Comparison of ENCODE assay signal across 9 cellular contexts in the genomic region with DNA sequence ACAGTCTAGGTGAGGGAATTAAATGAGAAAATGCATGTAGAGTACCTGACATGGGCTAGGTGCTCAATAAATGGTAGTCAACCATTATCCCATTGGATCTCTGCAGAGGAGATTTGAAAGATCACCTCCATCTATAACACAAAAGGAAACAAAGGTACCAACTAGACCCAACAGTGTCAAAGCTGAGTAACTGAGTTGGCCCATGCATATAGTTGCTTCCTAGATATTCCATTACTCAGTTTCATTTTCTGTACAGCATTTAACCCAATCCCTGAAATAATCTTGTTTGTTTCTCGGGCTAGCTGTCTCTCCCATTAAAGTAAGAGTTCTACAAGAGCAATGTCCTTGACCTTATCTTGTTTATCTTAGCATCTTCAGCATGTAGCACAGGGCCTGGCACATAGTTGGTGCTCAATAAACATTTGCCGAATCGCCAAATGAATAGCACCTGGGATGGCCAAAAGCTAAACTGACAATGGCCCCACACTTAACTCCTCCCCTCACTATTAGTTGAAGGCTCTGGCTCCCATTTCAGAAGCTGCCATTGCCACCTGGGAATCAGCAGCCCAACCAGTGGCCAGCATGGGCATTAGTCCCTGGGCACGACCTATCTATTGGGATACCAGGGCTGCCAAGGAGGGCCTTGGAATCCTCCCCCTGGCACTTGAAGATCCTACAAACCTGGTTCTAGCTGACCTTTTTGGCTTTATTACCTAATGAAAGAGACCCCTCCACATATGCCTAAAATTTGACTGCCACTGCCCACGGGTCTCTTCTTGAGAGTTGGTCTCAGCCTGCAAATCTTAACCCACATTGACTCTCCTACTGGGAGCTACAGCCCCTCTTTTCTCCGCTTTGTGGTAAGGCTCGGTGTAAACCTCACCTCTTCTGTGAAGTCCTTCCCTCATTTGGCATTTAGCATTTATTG. TPM values are rescaled to one million over a fixed set of nuclear protein-coding genes. Genes with fewer than 3 reads are reported as not detected.
A peak's percentile ranks its signal among the peaks of the same experiment; 100 is the strongest.
DNase-seq lines count a peak whose midpoint lies in the region; ATAC-seq and TF ChIP-seq lines count a peak whose summit lies in the region.
"Had no signal": no experiment of that assay in that cellular context is flagged by ENCODE, and none has a peak within 500 bp of the region (broad histone marks: within the 10 kb centered on the region; RNA-seq: fewer than 3 reads in every experiment).

No MANE protein-coding gene starts in this region.

- H3K27me3 Mint-ChIP-seq in activated CD4-positive, alpha-beta T cell treated with anti-CD3 and anti-CD28 coated beads, Interleukin-2, amount 10 ng/mL, durations not matched to agents 24 days and 14 days = no peaks in the 10 kb centered on the region

- peak overlapping the region in 1 of 2 experiments; percentile 5 for H3K23ac ChIP-seq in mesenchymal stem cell (ENCODE audit: low read length in 2 of 2)

- no peaks in the 10 kb centered on the region for H3K36me3 ChIP-seq in adrenal gland (replicated peaks in 1 of 2)
- peaks cover 39 to 64% of the 10 kb centered on the region in 2 experiments for H3K36me3 ChIP-seq in mesenchymal stem cell (ENCODE audit: control insufficient read depth in 1 of 2, insufficient read depth in 2 of 2, low read depth in 1 of 2, low read length in 2 of 2)
- no peaks in the 10 kb centered on the region for H3K36me3 ChIP-seq in thoracic aorta

- ATAC-seq in thoracic aorta (ENCODE audit: insufficient number of reproducible peaks, low FRiP score, low read depth) = no peak
- ATAC-seq in GM19023 (IDR thresholded peaks at IDR 0.05; ENCODE audit: unreplicated experiment) = no peak

- peak overlapping the region; percentile 99 for H2BK5ac ChIP-seq in mesenchymal stem cell (ENCODE audit: low read depth, low read length, poor library complexity, severe bottlenecking)

- TF ChIP-seq CTCF in adrenal gland (IDR thresholded peaks at IDR 0.05) (no peak), thoracic aorta (IDR thresholded peaks at IDR 0.05) (no peak)

- H3K4ac ChIP-seq in mesenchymal stem cell (ENCODE audit: low read depth in 1 of 2, low read length in 2 of 2) = peak overlapping the region; percentile 98

- H2AK5ac ChIP-seq in mesenchymal stem cell (ENCODE audit: low read length, severe bottlenecking) = peak overlapping the region; percentile 100

- H3K27ac Mint-ChIP-seq in activated CD4-positive, alpha-beta T cell treated with anti-CD3 and anti-CD28 coated beads, Interleukin-2, amount 10 ng/mL, durations not matched to agents 24 days and 14 days = peak overlapping the region; percentile 84

- H3K4me3 Mint-ChIP-seq in activated CD4-positive, alpha-beta T cell treated with anti-CD3 and anti-CD28 coated beads, Interleukin-2, amount 10 ng/mL, durations not matched to agents 24 days and 14 days = peak overlapping the region; percentile 46

- peak overlapping the region; percentile 90 for H2BK120ac ChIP-seq in mesenchymal stem cell (ENCODE audit: low read depth, low read length)

- H3K18ac ChIP-seq in mesenchymal stem cell (ENCODE audit: low read depth in 1 of 2, low read length in 2 of 2) = peak overlapping the region; percentile 88 to 99

- peak overlapping the region; percentile 94 for H4K8ac ChIP-seq in mesenchymal stem cell (ENCODE audit: low read length)

- H3K9me3 Mint-ChIP-seq in activated CD4-positive, alpha-beta T cell treated with anti-CD3 and anti-CD28 coated beads, Interleukin-2, amount 10 ng/mL, durations not matched to agents 24 days and 14 days = no peaks in the 10 kb centered on the region

- H2BK12ac ChIP-seq in mesenchymal stem cell (ENCODE audit: low read length in 2 of 2) = peak overlapping the region; percentile 90 to 92

- no peak for DNase-seq in activated CD4-positive, alpha-beta T cell treated with anti-CD3 and anti-CD28 coated beads, Interleukin-2, amount 10 ng/mL, durations not matched to agents 24 days and 14 days
- DNase-seq in activated CD4-positive, alpha-beta T cell treated with anti-CD3 and anti-CD28 coated beads for 1 hour = no peak
- DNase-seq in adrenal gland (no peak), mesenchymal stem cell (no peak), thoracic aorta (ENCODE audit: low spot score) (no peak), hypothalamus (lab: John Stamatoyannopoulos, UW) (no peak)
- DNase-seq in activated CD4-positive, CD25-positive, alpha-beta regulatory T cell treated with anti-CD3 and anti-CD28 coated beads, Interleukin-2, amount 50 U/mL, for 72 hours = no peak
- DNase-seq: retina had no signal

- peaks cover 63% of the 10 kb centered on the region for H3K4me1 Mint-ChIP-seq in activated CD4-positive, alpha-beta T cell treated with anti-CD3 and anti-CD28 coated beads, Interleukin-2, amount 10 ng/mL, durations not matched to agents 24 days and 14 days

- H3K4me3 ChIP-seq in adrenal gland = no peak overlapping the region
- H3K4me3 ChIP-seq in mesenchymal stem cell (ENCODE audit: insufficient read depth in 1 of 2, low read depth in 1 of 2, low read length in 2 of 2) = no peak overlapping the region
- no peak overlapping the region for H3K4me3 ChIP-seq in thoracic aorta

- intact Hi-C loops in activated CD4-positive, alpha-beta T cell treated with anti-CD3 and anti-CD28 coated beads, Interleukin-2, amount 10 ng/mL, durations not matched to agents 24 days and 14 days (cut with micrococcal nuclease) = loop anchor here (1.0 kb wide), 2 partner anchors 13 to 17 kb away; no protein-coding TSS in a partner anchor
- intact Hi-C loops in adrenal gland (cut with DNase I) = no loop called here

- peak overlapping the region; percentile 82 for H3K9ac ChIP-seq in mesenchymal stem cell (ENCODE audit: low read length)

- peaks cover 69% of the 10 kb centered on the region for H3K36me3 Mint-ChIP-seq in activated CD4-positive, alpha-beta T cell treated with anti-CD3 and anti-CD28 coated beads, Interleukin-2, amount 10 ng/mL, durations not matched to agents 24 days and 14 days (ENCODE audit: low read depth)

- H3K9me3 ChIP-seq in adrenal gland (replicated peaks in 1 of 3) (no peaks in the 10 kb centered on the region), mesenchymal stem cell (ENCODE audit: control insufficient read depth, low read length) (no peaks in the 10 kb centered on the region), thoracic aorta (no peaks in the 10 kb centered on the region)

- WGBS in adrenal gland, 4 donors = 78 to 84% (median 83%) methylated on average over 7 of the region's 7 CpGs
- 95% methylated on average over 6 of the region's 7 CpGs for WGBS in mesenchymal stem cell

- no peak overlapping the region for H2AFZ ChIP-seq in mesenchymal stem cell (ENCODE audit: low read depth, low read length)

- H3K27ac ChIP-seq in adrenal gland = peak overlapping the region; percentile 36 to 95 (median 83)
- peak overlapping the region; percentile 100 for H3K27ac ChIP-seq in mesenchymal stem cell (ENCODE audit: low read length, poor library complexity, severe bottlenecking)
- peak overlapping the region; percentile 85 to 93 for H3K27ac ChIP-seq in thoracic aorta

- H3K4me2 ChIP-seq in mesenchymal stem cell (ENCODE audit: low read length, poor library complexity, severe bottlenecking) = no peak overlapping the region

- peak overlapping the region in 1 of 2 experiments; percentile 81 for H3K14ac ChIP-seq in mesenchymal stem cell (ENCODE audit: low read length in 2 of 2)

- TF ChIP-seq POLR2A in adrenal gland (IDR thresholded peaks at IDR 0.05) = no peak

- H3K4me1 ChIP-seq in adrenal gland (replicated peaks in 1 of 2) (peaks cover 33 to 47% of the 10 kb centered on the region in 2 donors), mesenchymal stem cell (ENCODE audit: control insufficient read depth, insufficient read depth, low read depth, low read length) (peaks cover 33% of the 10 kb centered on the region), thoracic aorta (ENCODE audit: control insufficient read depth in 1 of 2, low read depth in 2 of 2) (peaks cover 74 to 88% of the 10 kb centered on the region in 2 donors)

- H3K79me1 ChIP-seq in mesenchymal stem cell (replicated peaks; ENCODE audit: low read length, poor library complexity, severe bottlenecking) = no peaks in the 10 kb centered on the region

- peak overlapping the region; percentile 89 for H2BK15ac ChIP-seq in mesenchymal stem cell (ENCODE audit: low read depth, poor library complexity, severe bottlenecking)

- peak overlapping the region; percentile 98 for H4K91ac ChIP-seq in mesenchymal stem cell (ENCODE audit: low read length)

- H3K27me3 ChIP-seq in adrenal gland = no peaks in the 10 kb centered on the region
- H3K27me3 ChIP-seq in mesenchymal stem cell (ENCODE audit: control insufficient read depth in 1 of 2, insufficient read depth in 1 of 2, low read length in 2 of 2) = no peaks in the 10 kb centered on the region
- no peaks in the 10 kb centered on the region for H3K27me3 ChIP-seq in thoracic aorta (replicated peaks; ENCODE audit: insufficient read depth)

RNA-seq across cellular contexts. Expression of a gene that starts 22.6 kb away (rescaled TPM):
- 379 and 381 TPM in 2 replicates for total RNA-seq in activated CD4-positive, alpha-beta T cell treated with anti-CD3 and anti-CD28 coated beads, Interleukin-2, amount 10 ng/mL, durations not matched to agents 24 days and 14 days
- total RNA-seq in adrenal gland = 100 to 1,000 TPM in 2 of 8 donors, 10 to 100 TPM in 6; 53.8 to 143 (median 84.6) TPM
- 10 to 100 TPM; 40.2 to 67.9 (median 40.8) TPM for polyA plus RNA-seq in adrenal gland
- 116 TPM for polyA plus RNA-seq in mesenchymal stem cell (2013, experiment 1 of 2)
- polyA plus RNA-seq in mesenchymal stem cell (2013, experiment 2 of 2) = 114 TPM
- total RNA-seq in thoracic aorta = 100 to 1,000 TPM; 137 to 187 TPM

RNA-seq across cellular contexts. Expression of a gene that starts 39.0 kb away (rescaled TPM):
- 60.1 and 61.3 TPM in 2 replicates for total RNA-seq in activated CD4-positive, alpha-beta T cell treated with anti-CD3 and anti-CD28 coated beads, Interleukin-2, amount 10 ng/mL, durations not matched to agents 24 days and 14 days
- total RNA-seq in adrenal gland (1 to 10 TPM; 2.1 to 3.4 (median 2.5) TPM), thoracic aorta (1 to 10 TPM; 1.5 TPM)
- polyA plus RNA-seq in adrenal gland = 1 to 10 TPM in 1 of 3 donors, under 1 TPM in 2; 0.40 to 3.7 (median 0.57) TPM
- 20.9 TPM for polyA plus RNA-seq in mesenchymal stem cell (2013, experiment 1 of 2)
- polyA plus RNA-seq in mesenchymal stem cell (2013, experiment 2 of 2) = 21.1 TPM

Comparison
In these comparisons a context has a peak if more than half of its experiments do, and no peak if none do; other contexts are left out.
1. RNA of a gene that starts 39.0 kb away (total RNA-seq): 60.1 to 61.3 TPM in activated CD4-positive, alpha-beta T cell treated with anti-CD3 and anti-CD28 coated beads, Interleukin-2, amount 10 ng/mL, durations not matched to agents 24 days and 14 days; 2.1 to 3.4 TPM in adrenal gland and 1.5 TPM in thoracic aorta; every median in the first group is over 10 times any median in the second.
2. Peak in every context shown above with its lines, with median percentiles within 50 percentile points of each other: H3K27ac ChIP-seq.